In genomic region chr3:120090422-120090821, GRCh38 we compare ENCODE assay signal across 11 cellular contexts. TPM values are rescaled to one million over a fixed set of nuclear protein-coding genes. Genes with fewer than 3 reads are reported as not detected.
DNase-seq lines count a peak whose midpoint lies in the region; ATAC-seq and TF ChIP-seq lines count a peak whose summit lies in the region.
"Had no signal": no experiment of that assay in that cellular context is flagged by ENCODE, and none has a peak within 500 bp of the region (broad histone marks: within the 10 kb centered on the region; RNA-seq: fewer than 3 reads in every experiment).

No MANE protein-coding gene starts in this region.

- H3K27ac Mint-ChIP-seq in stimulated activated effector memory CD8-positive, alpha-beta T cell treated with anti-CD3 and anti-CD28 coated beads, Interleukin-12 subunit alpha, Interleukin-12 subunit beta, amount 100 ng/mL, for 72 hours, result no peak overlapping the region
- H3K27ac Mint-ChIP-seq: dendritic cell treated with granulocyte-macrophage colony-stimulating factor and Interleukin-4, amounts not matched to agents 40 ng/mL and 50 ng/mL, for 4 days had no signal

- intact Hi-C loops in right cardiac atrium (cut with DNase I), result loop anchor here in 3 of 4 donors (10.0 kb wide), 2 partner anchors 186 to 196 kb away; no protein-coding TSS in a partner anchor
- intact Hi-C loops in spleen (cut with DNase I; ENCODE audit: low total_unique reads), result loop anchor here (10.0 kb wide), 3 partner anchors 114 to 626 kb away; partner anchors contain the start of genes POGLUT1 and TMEM39A

- TF ChIP-seq CTCF in GM12875 (IDR thresholded peaks at IDR 0.05; ENCODE audit: borderline replicate concordance, insufficient read depth, low read depth, low read length) (no peak), RWPE2 (IDR thresholded peaks at IDR 0.05; ENCODE audit: poor library complexity, severe bottlenecking) (no peak), spleen (IDR thresholded peaks at IDR 0.05 in 8 of 11, conservative IDR thresholded peaks at IDR 0.05 in 3 of 11) (no peak)

- peaks cover 16% of the 10 kb centered on the region for H3K4me1 Mint-ChIP-seq in stimulated activated effector memory CD8-positive, alpha-beta T cell treated with anti-CD3 and anti-CD28 coated beads, Interleukin-12 subunit alpha, Interleukin-12 subunit beta, amount 100 ng/mL, for 72 hours

- H3K36me3 ChIP-seq in RWPE2 (ENCODE audit: low read depth), result peaks cover 77% of the 10 kb centered on the region
- H3K36me3 ChIP-seq in spleen, result no peaks in the 10 kb centered on the region
- H3K36me3 ChIP-seq: left lung had no signal

- H3K9me3 Mint-ChIP-seq in stimulated activated effector memory CD8-positive, alpha-beta T cell treated with anti-CD3 and anti-CD28 coated beads, Interleukin-12 subunit alpha, Interleukin-12 subunit beta, amount 100 ng/mL, for 72 hours, result no peaks in the 10 kb centered on the region
- H3K9me3 Mint-ChIP-seq: dendritic cell treated with granulocyte-macrophage colony-stimulating factor and Interleukin-4, amounts not matched to agents 40 ng/mL and 50 ng/mL, for 4 days had no signal

- DNase-seq in RWPE2 (ENCODE audit: low spot score) (no peak), right cardiac atrium (no peak), spleen (no peak), iPS-NIHi11 (ENCODE audit: low spot score) (no peak), NCI-H1694 (lab: John Stamatoyannopoulos, UW) (no peak)
- DNase-seq in stimulated activated effector memory CD8-positive, alpha-beta T cell treated with anti-CD3 and anti-CD28 coated beads, Interleukin-12 subunit alpha, Interleukin-12 subunit beta, amount 100 ng/mL, for 72 hours (ENCODE audit: low spot score in 2 of 2), result no peak
- DNase-seq in activated CD4-positive, CD25-positive, alpha-beta regulatory T cell (lab: John Stamatoyannopoulos, UW), result no peak
- DNase-seq: left lung, NCI-H2029 had no signal

- H3K27ac ChIP-seq in RWPE2 (ENCODE audit: poor library complexity, severe bottlenecking) (peak overlapping the region; percentile 97), right cardiac atrium (ENCODE audit: low read length) (no peak overlapping the region), spleen (no peak overlapping the region)
- H3K27ac ChIP-seq: left lung had no signal

- ATAC-seq in RWPE2 (ENCODE audit: low read depth) (no peak), right cardiac atrium (no peak)
- no peak for ATAC-seq in stimulated activated effector memory CD8-positive, alpha-beta T cell treated with anti-CD3 and anti-CD28 coated beads, Interleukin-12 subunit alpha, Interleukin-12 subunit beta, amount 100 ng/mL, for 72 hours
- ATAC-seq: left lung had no signal

- H3K9me3 ChIP-seq in RWPE2 (ENCODE audit: severe bottlenecking) (no peaks in the 10 kb centered on the region), right cardiac atrium (ENCODE audit: control insufficient read depth, low read length) (no peaks in the 10 kb centered on the region), spleen (no peaks in the 10 kb centered on the region)
- H3K9me3 ChIP-seq: left lung had no signal

- H3K4me3 ChIP-seq in GM12875 (ENCODE audit: low read depth, low read length), result peak overlapping the region; percentile 87
- peak overlapping the region; percentile 70 for H3K4me3 ChIP-seq in RWPE2 (ENCODE audit: severe bottlenecking)
- H3K4me3 ChIP-seq in right cardiac atrium (ENCODE audit: low read length), result peak overlapping the region; percentile 59
- H3K4me3 ChIP-seq in spleen, result peak overlapping the region in 6 of 8 donors; percentile 60 to 85 (median 75)

- no peaks in the 10 kb centered on the region for H3K36me3 Mint-ChIP-seq in stimulated activated effector memory CD8-positive, alpha-beta T cell treated with anti-CD3 and anti-CD28 coated beads, Interleukin-12 subunit alpha, Interleukin-12 subunit beta, amount 100 ng/mL, for 72 hours

- no peak overlapping the region for H3K4me3 Mint-ChIP-seq in stimulated activated effector memory CD8-positive, alpha-beta T cell treated with anti-CD3 and anti-CD28 coated beads, Interleukin-12 subunit alpha, Interleukin-12 subunit beta, amount 100 ng/mL, for 72 hours
- H3K4me3 Mint-ChIP-seq: dendritic cell treated with granulocyte-macrophage colony-stimulating factor and Interleukin-4, amounts not matched to agents 40 ng/mL and 50 ng/mL, for 4 days had no signal

- H3K27me3 ChIP-seq in RWPE2 (ENCODE audit: insufficient read depth, poor library complexity, severe bottlenecking) (no peaks in the 10 kb centered on the region), right cardiac atrium (ENCODE audit: control insufficient read depth, insufficient read depth) (no peaks in the 10 kb centered on the region), spleen (replicated peaks in 1 of 7) (no peaks in the 10 kb centered on the region)
- H3K27me3 ChIP-seq: left lung had no signal

- WGBS in right cardiac atrium, result 39% methylated on average over 1 of the region's 1 CpG
- 30 to 71% (median 42%) methylated on average over 1 of the region's 1 CpG for WGBS in spleen, 5 donors

- no peak for TF ChIP-seq POLR2A in spleen (IDR thresholded peaks at IDR 0.05)

- peaks cover 24% of the 10 kb centered on the region for H3K4me1 ChIP-seq in RWPE2 (ENCODE audit: insufficient read depth, poor library complexity, severe bottlenecking)
- peaks cover 1% of the 10 kb centered on the region for H3K4me1 ChIP-seq in right cardiac atrium (ENCODE audit: control insufficient read depth, insufficient read depth, low read length)
- peaks cover 25 to 78% (median 55%) of the 10 kb centered on the region in 6 donors for H3K4me1 ChIP-seq in spleen

RNA-seq across cellular contexts. Expression of gene GSK3B, which starts 3.8 kb away (rescaled TPM):
- total RNA-seq in right cardiac atrium (10 to 100 TPM; 37.9 to 44.6 (median 41.1) TPM), spleen (10 to 100 TPM; 34.8 to 62.2 (median 57.9) TPM)
- polyA plus RNA-seq in right cardiac atrium (11.4 TPM), spleen (1 to 10 TPM; 4.7 to 7.7 (median 5.5) TPM)
